Comparison of ENCODE assay signal across 1 cellular context in the genomic region with DNA sequence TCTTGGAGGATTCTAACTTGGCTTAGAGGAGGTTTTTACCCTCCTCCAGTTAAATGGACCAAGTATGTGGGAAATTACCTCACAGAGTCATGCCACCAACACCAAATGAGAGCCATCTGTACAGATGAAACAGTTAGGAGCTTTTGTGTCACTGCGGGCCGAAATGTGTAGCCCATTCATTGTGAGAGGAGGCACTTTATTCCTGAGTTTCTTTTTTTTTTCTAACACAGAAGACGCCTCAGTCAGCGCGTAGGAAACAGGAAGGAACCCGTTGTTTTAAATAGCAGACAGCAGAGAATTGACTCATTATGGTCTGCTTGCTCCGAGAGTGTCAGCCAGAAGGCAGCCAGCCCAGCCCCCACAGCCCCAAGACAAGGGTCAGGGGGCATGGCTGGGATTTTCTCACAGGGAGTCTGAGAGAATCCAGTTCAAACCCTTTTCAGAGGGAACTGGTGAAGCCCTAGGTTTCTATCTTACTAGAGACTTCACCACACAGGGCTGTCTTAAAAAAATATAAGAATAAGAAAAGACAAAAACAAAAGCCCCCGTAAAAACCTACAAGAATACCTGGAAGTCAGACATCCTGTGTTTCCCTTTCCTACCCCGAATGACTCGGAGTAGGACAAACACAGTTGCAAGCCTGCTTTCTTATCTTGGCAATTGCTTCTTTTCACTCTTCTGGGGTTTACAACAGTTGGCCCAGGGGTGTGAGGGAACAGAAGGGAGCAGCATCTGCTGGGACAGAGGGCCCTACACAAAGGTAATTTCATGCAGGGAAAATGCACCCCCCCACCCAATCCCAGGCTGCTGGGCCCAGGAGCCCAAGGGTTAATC.
TF ChIP-seq lines count a peak whose summit lies in the region.

No MANE protein-coding gene starts in this region.

TF ChIP-seq in GM12878, 131 proteins besides CTCF, POLR2A, EP300 and RAD21 (continued from another document):
- TF ChIP-seq BRCA1 (IDR thresholded peaks at IDR 0.05; ENCODE audit: low read depth, low read length) (no peak), CBX3 (IDR thresholded peaks at IDR 0.05; ENCODE audit: borderline replicate concordance, low read depth) (no peak), NR2C1 (IDR thresholded peaks at IDR 0.05) (peak; percentile 79), FOS (IDR thresholded peaks at IDR 0.05; ENCODE audit: borderline replicate concordance, extremely low read depth, insufficient read length) (no peak), CHD2 (IDR thresholded peaks at IDR 0.05; ENCODE audit: borderline replicate concordance, low read depth, low read length) (peak; percentile 89), SMAD5 (IDR thresholded peaks at IDR 0.05; ENCODE audit: low read depth) (no peak), NRF1 (conservative IDR thresholded peaks at IDR 0.05; ENCODE audit: low read depth, low read length) (no peak), CREM (IDR thresholded peaks at IDR 0.05; ENCODE audit: low read depth) (peak; percentile 83), CHD4 (IDR thresholded peaks at IDR 0.05) (no peak)
- TF ChIP-seq, protein P1, sequence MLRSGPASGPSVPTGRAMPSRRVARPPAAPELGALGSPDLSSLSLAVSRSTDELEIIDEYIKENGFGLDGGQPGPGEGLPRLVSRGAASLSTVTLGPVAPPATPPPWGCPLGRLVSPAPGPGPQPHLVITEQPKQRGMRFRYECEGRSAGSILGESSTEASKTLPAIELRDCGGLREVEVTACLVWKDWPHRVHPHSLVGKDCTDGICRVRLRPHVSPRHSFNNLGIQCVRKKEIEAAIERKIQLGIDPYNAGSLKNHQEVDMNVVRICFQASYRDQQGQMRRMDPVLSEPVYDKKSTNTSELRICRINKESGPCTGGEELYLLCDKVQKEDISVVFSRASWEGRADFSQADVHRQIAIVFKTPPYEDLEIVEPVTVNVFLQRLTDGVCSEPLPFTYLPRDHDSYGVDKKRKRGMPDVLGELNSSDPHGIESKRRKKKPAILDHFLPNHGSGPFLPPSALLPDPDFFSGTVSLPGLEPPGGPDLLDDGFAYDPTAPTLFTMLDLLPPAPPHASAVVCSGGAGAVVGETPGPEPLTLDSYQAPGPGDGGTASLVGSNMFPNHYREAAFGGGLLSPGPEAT (IDR thresholded peaks at IDR 0.05; ENCODE audit: low read depth): peak; percentile 88
